Comparison of ENCODE assay signal across 1 cellular context in genomic region chr18:13836559-13836958, GRCh38.
TF ChIP-seq lines count a peak whose summit lies in the region.

No MANE protein-coding gene starts in this region.

TF ChIP-seq in SK-N-SH, 30 proteins besides CTCF, POLR2A, EP300 and RAD21 (continued from another document):
- TF ChIP-seq TCF12 (IDR thresholded peaks at IDR 0.05) (no peak), RFX5 (IDR thresholded peaks at IDR 0.05; ENCODE audit: low read length) (no peak), JUND (IDR thresholded peaks at IDR 0.05) (no peak), POLR2AphosphoS5 (IDR thresholded peaks at IDR 0.05; ENCODE audit: low read depth, low read length) (no peak), GATA2 (CRISPR knock-in tag; IDR thresholded peaks at IDR 0.05) (no peak), NRF1 (IDR thresholded peaks at IDR 0.05; ENCODE audit: low read depth, low read length) (no peak), TEAD4 (IDR thresholded peaks at IDR 0.05; ENCODE audit: borderline replicate concordance, insufficient read depth) (no peak), YY1 (IDR thresholded peaks at IDR 0.05; ENCODE audit: low read depth) (no peak)
- TF ChIP-seq, protein P1, sequence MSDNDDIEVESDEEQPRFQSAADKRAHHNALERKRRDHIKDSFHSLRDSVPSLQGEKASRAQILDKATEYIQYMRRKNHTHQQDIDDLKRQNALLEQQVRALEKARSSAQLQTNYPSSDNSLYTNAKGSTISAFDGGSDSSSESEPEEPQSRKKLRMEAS (IDR thresholded peaks at IDR 0.05; ENCODE audit: low read depth) = no peak
- TF ChIP-seq, protein P2, sequence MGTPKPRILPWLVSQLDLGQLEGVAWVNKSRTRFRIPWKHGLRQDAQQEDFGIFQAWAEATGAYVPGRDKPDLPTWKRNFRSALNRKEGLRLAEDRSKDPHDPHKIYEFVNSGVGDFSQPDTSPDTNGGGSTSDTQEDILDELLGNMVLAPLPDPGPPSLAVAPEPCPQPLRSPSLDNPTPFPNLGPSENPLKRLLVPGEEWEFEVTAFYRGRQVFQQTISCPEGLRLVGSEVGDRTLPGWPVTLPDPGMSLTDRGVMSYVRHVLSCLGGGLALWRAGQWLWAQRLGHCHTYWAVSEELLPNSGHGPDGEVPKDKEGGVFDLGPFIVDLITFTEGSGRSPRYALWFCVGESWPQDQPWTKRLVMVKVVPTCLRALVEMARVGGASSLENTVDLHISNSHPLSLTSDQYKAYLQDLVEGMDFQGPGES (IDR thresholded peaks at IDR 0.05; ENCODE audit: low read depth, low read length) = no peak
